Comparison of ENCODE assay signal across 20 cellular contexts in genomic region chr2:58629720-58630119, GRCh38.
DNase-seq lines count a peak whose midpoint lies in the region; ATAC-seq and TF ChIP-seq lines count a peak whose summit lies in the region.
"Had no signal": no experiment of that assay in that cellular context is flagged by ENCODE, and none has a peak within 500 bp of the region (broad histone marks: within the 10 kb centered on the region; RNA-seq: fewer than 3 reads in every experiment).

No MANE protein-coding gene starts in this region.

- no peak for TF ChIP-seq POLR2A in IMR-90 (IDR thresholded peaks at IDR 0.05; ENCODE audit: low read depth, low read length)

- H4K91ac ChIP-seq in IMR-90 (ENCODE audit: insufficient read depth, low read depth, low read length) (no peak overlapping the region), mesenchymal stem cell (ENCODE audit: low read length) (no peak overlapping the region)

- ATAC-seq in IMR-90 (ENCODE audit: low read depth) (no peak), GM18520 (IDR thresholded peaks at IDR 0.05; ENCODE audit: unreplicated experiment) (no peak), HG03571 (IDR thresholded peaks at IDR 0.05; ENCODE audit: unreplicated experiment) (no peak), HG03135 (IDR thresholded peaks at IDR 0.05; ENCODE audit: unreplicated experiment) (no peak)
- ATAC-seq: GM23338, HCT116 had no signal

- no peak overlapping the region for H2BK20ac ChIP-seq in IMR-90 (ENCODE audit: low read depth, low read length)

- H3K79me1 ChIP-seq in IMR-90 (ENCODE audit: low read depth in 1 of 2, low read length in 2 of 2) (no peaks in the 10 kb centered on the region), mesenchymal stem cell (replicated peaks; ENCODE audit: low read length, poor library complexity, severe bottlenecking) (no peaks in the 10 kb centered on the region)

- H2BK15ac ChIP-seq in IMR-90 (ENCODE audit: low read depth, low read length): no peak overlapping the region
- no peak overlapping the region for H2BK15ac ChIP-seq in mesenchymal stem cell (ENCODE audit: low read depth, poor library complexity, severe bottlenecking)

- no peak overlapping the region for H3K4me2 ChIP-seq in IMR-90 (ENCODE audit: low read depth, low read length)
- H3K4me2 ChIP-seq in mesenchymal stem cell (ENCODE audit: low read length, poor library complexity, severe bottlenecking): peak overlapping the region; percentile 20
- H3K4me2 ChIP-seq: GM23338, KMS-11 had no signal

- no peak overlapping the region for H3K56ac ChIP-seq in IMR-90 (ENCODE audit: extremely low read depth, insufficient read depth, low read length)

- TF ChIP-seq RAD21 in IMR-90 (IDR thresholded peaks at IDR 0.05; ENCODE audit: low read length): no peak

- POLR2A ChIA-PET in IMR-90 (lab: Charles Lee; ENCODE audit: unreplicated experiment): no interaction called here

- no peak for TF ChIP-seq CTCF in IMR-90 (conservative IDR thresholded peaks at IDR 0.05; ENCODE audit: low read depth, low read length)

- no peaks in the 10 kb centered on the region for H3K9me3 ChIP-seq in IMR-90 (ENCODE audit: control insufficient read depth, insufficient read depth, low read length)
- H3K9me3 ChIP-seq in mesenchymal stem cell (ENCODE audit: control insufficient read depth, low read length): no peaks in the 10 kb centered on the region
- H3K9me3 ChIP-seq: Caco-2 had no signal

- no peak overlapping the region for H2AFZ ChIP-seq in IMR-90 (replicated peaks; ENCODE audit: low read length, poor library complexity)
- no peak overlapping the region for H2AFZ ChIP-seq in mesenchymal stem cell (ENCODE audit: low read depth, low read length)
- H2AFZ ChIP-seq: GM23338 had no signal

- H2BK120ac ChIP-seq in IMR-90 (ENCODE audit: low read depth, low read length) (no peak overlapping the region), mesenchymal stem cell (ENCODE audit: low read depth, low read length) (no peak overlapping the region)

- H3K4me1 ChIP-seq in IMR-90 (ENCODE audit: control insufficient read depth, insufficient read depth, low read length): no peaks in the 10 kb centered on the region
- H3K4me1 ChIP-seq in mesenchymal stem cell (ENCODE audit: control insufficient read depth, insufficient read depth, low read depth, low read length): peaks cover 3% of the 10 kb centered on the region

- H3K4me3 ChIP-seq in IMR-90 (ENCODE audit: insufficient read depth, low read depth, low read length): no peak overlapping the region
- H3K4me3 ChIP-seq in mesenchymal stem cell (ENCODE audit: insufficient read depth in 1 of 2, low read depth in 1 of 2, low read length in 2 of 2): no peak overlapping the region
- H3K4me3 ChIP-seq: GM23338 had no signal

- DNase-seq in IMR-90: no peak
- DNase-seq in amniotic epithelial cell (ENCODE audit: low read depth): peak; percentile 31
- peak; percentile 11 for DNase-seq in fibroblast of gingiva (ENCODE audit: low read depth)
- no peak for DNase-seq in mesenchymal stem cell
- no peak for DNase-seq in amniotic stem cell (lab: John Stamatoyannopoulos, UW)
- DNase-seq: Caco-2; CD4-positive, CD25-positive, alpha-beta regulatory T cell; DMS153; MM.1S; NCI-H1092 treated with DMSO at 0.1 percent for 48 hours; NCI-H2107; NCI-H345; NCI-H69; SHP77 treated with DMSO at 0.1 percent for 48 hours had no signal

- H2BK12ac ChIP-seq in mesenchymal stem cell (ENCODE audit: low read length in 2 of 2): no peak overlapping the region

- H4K20me1 ChIP-seq in IMR-90 (ENCODE audit: insufficient read depth, low read length): no peaks in the 10 kb centered on the region

- H4K8ac ChIP-seq in IMR-90 (ENCODE audit: low read depth in 2 of 2, low read length in 2 of 2) (no peak overlapping the region), mesenchymal stem cell (ENCODE audit: low read length) (no peak overlapping the region)

- BruUV-seq in IMR-90 (replicated peaks; lab: Mats Ljungman, UMichigan): no TSS peak

- H2AK5ac ChIP-seq in IMR-90 (ENCODE audit: low read depth, low read length): no peak overlapping the region
- peak overlapping the region; percentile 27 for H2AK5ac ChIP-seq in mesenchymal stem cell (ENCODE audit: low read length, severe bottlenecking)

- in situ Hi-C loops in IMR-90 (cut with MboI; ENCODE audit: low sequenced_read_pairs): no loop called here

- H3K4ac ChIP-seq in IMR-90 (ENCODE audit: low read depth, low read length) (no peak overlapping the region), mesenchymal stem cell (ENCODE audit: low read depth in 1 of 2, low read length in 2 of 2) (no peak overlapping the region)

- H3K14ac ChIP-seq in IMR-90 (replicated peaks; ENCODE audit: low read depth, low read length) (no peak overlapping the region), mesenchymal stem cell (ENCODE audit: low read length in 2 of 2) (no peak overlapping the region)

- no peaks in the 10 kb centered on the region for H3K36me3 ChIP-seq in IMR-90 (ENCODE audit: control insufficient read depth, insufficient read depth, low read length)
- H3K36me3 ChIP-seq in mesenchymal stem cell (ENCODE audit: control insufficient read depth in 1 of 2, insufficient read depth in 2 of 2, low read depth in 1 of 2, low read length in 2 of 2): no peaks in the 10 kb centered on the region

- CTCF ChIA-PET in IMR-90 (lab: Yijun Ruan, JAX): no interaction called here

- H3K9ac ChIP-seq in IMR-90 (ENCODE audit: low read depth, low read length) (no peak overlapping the region), mesenchymal stem cell (ENCODE audit: low read length) (no peak overlapping the region)
- H3K9ac ChIP-seq: KMS-11 had no signal

- no CpG with 5 or more reads among the region's 3 CpGs for WGBS in IMR-90 (ENCODE audit: extremely low coverage in 2 of 2, insufficient read length in 1 of 2), 2 experiments
- WGBS in mesenchymal stem cell: no CpG with 5 or more reads among the region's 3 CpGs

- no peak overlapping the region for H2AK9ac ChIP-seq in IMR-90 (replicated peaks; ENCODE audit: low read depth, low read length, poor library complexity)

- H2BK5ac ChIP-seq in IMR-90 (ENCODE audit: low read depth, low read length, poor library complexity, severe bottlenecking): no peak overlapping the region
- peak overlapping the region; percentile 14 for H2BK5ac ChIP-seq in mesenchymal stem cell (ENCODE audit: low read depth, low read length, poor library complexity, severe bottlenecking)

- H4K5ac ChIP-seq in IMR-90 (ENCODE audit: low read depth, low read length): no peak overlapping the region

- no peaks in the 10 kb centered on the region for H3K9me1 ChIP-seq in IMR-90 (ENCODE audit: insufficient read depth, low read length)

- intact Hi-C loops in IMR-90 (cut with micrococcal nuclease): no loop called here

- H3K23ac ChIP-seq in IMR-90 (ENCODE audit: low read depth, low read length): no peak overlapping the region
- no peak overlapping the region for H3K23ac ChIP-seq in mesenchymal stem cell (ENCODE audit: low read length in 2 of 2)

- dilution Hi-C loops in IMR-90 (cut with HindIII; ENCODE audit: low sequenced_read_pairs, unreplicated experiment): no loop called here

- H3K27ac ChIP-seq in IMR-90 (ENCODE audit: insufficient read depth, low read length): no peak overlapping the region
- peak overlapping the region; percentile 52 for H3K27ac ChIP-seq in mesenchymal stem cell (ENCODE audit: low read length, poor library complexity, severe bottlenecking)
- H3K27ac ChIP-seq: KMS-11 had no signal

- H3K27me3 ChIP-seq in IMR-90 (ENCODE audit: control insufficient read depth, insufficient read depth, low read length): no peaks in the 10 kb centered on the region
- no peaks in the 10 kb centered on the region for H3K27me3 ChIP-seq in mesenchymal stem cell (ENCODE audit: control insufficient read depth in 1 of 2, insufficient read depth in 1 of 2, low read length in 2 of 2)

- H3K18ac ChIP-seq in IMR-90 (ENCODE audit: low read depth, low read length): no peak overlapping the region
- no peak overlapping the region for H3K18ac ChIP-seq in mesenchymal stem cell (ENCODE audit: low read depth in 1 of 2, low read length in 2 of 2)

TF ChIP-seq in IMR-90, 13 proteins besides CTCF, POLR2A, EP300 and RAD21:
- TF ChIP-seq USF2 (IDR thresholded peaks at IDR 0.05; ENCODE audit: low read depth, low read length) (no peak), MXI1 (IDR thresholded peaks at IDR 0.05; ENCODE audit: borderline replicate concordance, low read depth, low read length) (no peak), CEBPB (IDR thresholded peaks at IDR 0.05; ENCODE audit: low read depth, low read length) (peak; percentile 41; the same call in 1 of the 2 replicates)

Comparison
In these comparisons a context has a peak if more than half of its experiments do, and no peak if none do; other contexts are left out.
1. DNase-seq: peak in amniotic epithelial cell (single experiment) and fibroblast of gingiva (single experiment); none in IMR-90 (single experiment), mesenchymal stem cell (single experiment) and amniotic stem cell (single experiment).